Comparison of ENCODE assay signal across 29 cellular contexts in genomic region chr1:167200749-167201148, GRCh38.
"Had no signal": no experiment of that assay in that cellular context is flagged by ENCODE, and none has a peak within 500 bp of the region (broad histone marks: within the 10 kb centered on the region; RNA-seq: fewer than 3 reads in every experiment).

No MANE protein-coding gene starts in this region.

- H3K36me3 ChIP-seq: adrenal gland, esophagus muscularis mucosa, gastrocnemius medialis, left lung, lower lobe of right lung, neural progenitor cell, sigmoid colon, SJSA1, suprapubic skin, tibial artery had no signal

- H3K4me3 Mint-ChIP-seq: activated naive CD4-positive, alpha-beta T cell treated with anti-CD3 and anti-CD28 coated beads, Interleukin-2, amount 50 U/mL, for 24 hours; brain; natural killer cell; neural progenitor cell; stimulated activated memory B cell treated with anti-CD40 and anti-IgM and Interleukin-4, amounts not matched to agents 10 μg/mL and 1 μg/mL and 100 μg/mL, for 72 hours had no signal

- H3K4me3 ChIP-seq: adrenal gland, esophagus muscularis mucosa, gastrocnemius medialis, left lung, lower lobe of right lung, neural progenitor cell, psoas muscle, sigmoid colon, SJSA1, suprapubic skin, tibial artery had no signal

- DNase-seq: activated CD4-positive, alpha-beta T cell treated with anti-CD3 and anti-CD28 coated beads, Interleukin-2, amount 50 U/mL, for 1 hour; activated CD4-positive, CD25-positive, alpha-beta regulatory T cell treated with anti-CD3 and anti-CD28 coated beads, Interleukin-2, amount 50 U/mL, for 72 hours; activated CD8-positive, alpha-beta memory T cell treated with anti-CD3 and anti-CD28 coated beads, Interleukin-2, amount 50 U/mL, for 48 hours; activated gamma-delta T cell treated with Interleukin-2 at 50 U/mL for 16 hours; adrenal gland; aorta; cortex of kidney; gastrocnemius medialis; glutamatergic neuron; left lung; lower lobe of right lung; mesendoderm; natural killer cell; occipital lobe; psoas muscle; sigmoid colon; small intestine; stimulated activated CD4-positive, alpha-beta T cell treated with anti-CD3 and anti-CD28 coated beads, Interleukin-4, amount 100 ng/mL, for 24 hours; T-helper 2 cell; tibial artery had no signal

- H3K36me3 Mint-ChIP-seq: activated naive CD4-positive, alpha-beta T cell treated with anti-CD3 and anti-CD28 coated beads, Interleukin-2, amount 50 U/mL, for 24 hours; brain; natural killer cell; stimulated activated memory B cell treated with anti-CD40 and anti-IgM and Interleukin-4, amounts not matched to agents 10 μg/mL and 1 μg/mL and 100 μg/mL, for 72 hours had no signal

- FAIRE-seq: endothelial cell of umbilical vein, islet of Langerhans, small intestine had no signal

- ATAC-seq: gastrocnemius medialis; left lung; lower lobe of right lung; natural killer cell; psoas muscle; stimulated activated memory B cell treated with anti-CD40 and anti-IgM and Interleukin-4, amounts not matched to agents 10 μg/mL and 1 μg/mL and 100 μg/mL, for 72 hours had no signal

- H3K27me3 Mint-ChIP-seq: activated naive CD4-positive, alpha-beta T cell treated with anti-CD3 and anti-CD28 coated beads, Interleukin-2, amount 50 U/mL, for 24 hours; brain had no signal

- H3K27me3 ChIP-seq: adrenal gland, esophagus muscularis mucosa, gastrocnemius medialis, left lung, neural progenitor cell, sigmoid colon, SJSA1, suprapubic skin, tibial artery had no signal

- H3K4me1 Mint-ChIP-seq: natural killer cell; stimulated activated memory B cell treated with anti-CD40 and anti-IgM and Interleukin-4, amounts not matched to agents 10 μg/mL and 1 μg/mL and 100 μg/mL, for 72 hours had no signal

- H3K27ac Mint-ChIP-seq: activated naive CD4-positive, alpha-beta T cell treated with anti-CD3 and anti-CD28 coated beads, Interleukin-2, amount 50 U/mL, for 24 hours; brain; natural killer cell; neural progenitor cell; stimulated activated memory B cell treated with anti-CD40 and anti-IgM and Interleukin-4, amounts not matched to agents 10 μg/mL and 1 μg/mL and 100 μg/mL, for 72 hours had no signal

- H3K9me3 Mint-ChIP-seq: activated naive CD4-positive, alpha-beta T cell treated with anti-CD3 and anti-CD28 coated beads, Interleukin-2, amount 50 U/mL, for 24 hours; natural killer cell had no signal
